In the genomic region with DNA sequence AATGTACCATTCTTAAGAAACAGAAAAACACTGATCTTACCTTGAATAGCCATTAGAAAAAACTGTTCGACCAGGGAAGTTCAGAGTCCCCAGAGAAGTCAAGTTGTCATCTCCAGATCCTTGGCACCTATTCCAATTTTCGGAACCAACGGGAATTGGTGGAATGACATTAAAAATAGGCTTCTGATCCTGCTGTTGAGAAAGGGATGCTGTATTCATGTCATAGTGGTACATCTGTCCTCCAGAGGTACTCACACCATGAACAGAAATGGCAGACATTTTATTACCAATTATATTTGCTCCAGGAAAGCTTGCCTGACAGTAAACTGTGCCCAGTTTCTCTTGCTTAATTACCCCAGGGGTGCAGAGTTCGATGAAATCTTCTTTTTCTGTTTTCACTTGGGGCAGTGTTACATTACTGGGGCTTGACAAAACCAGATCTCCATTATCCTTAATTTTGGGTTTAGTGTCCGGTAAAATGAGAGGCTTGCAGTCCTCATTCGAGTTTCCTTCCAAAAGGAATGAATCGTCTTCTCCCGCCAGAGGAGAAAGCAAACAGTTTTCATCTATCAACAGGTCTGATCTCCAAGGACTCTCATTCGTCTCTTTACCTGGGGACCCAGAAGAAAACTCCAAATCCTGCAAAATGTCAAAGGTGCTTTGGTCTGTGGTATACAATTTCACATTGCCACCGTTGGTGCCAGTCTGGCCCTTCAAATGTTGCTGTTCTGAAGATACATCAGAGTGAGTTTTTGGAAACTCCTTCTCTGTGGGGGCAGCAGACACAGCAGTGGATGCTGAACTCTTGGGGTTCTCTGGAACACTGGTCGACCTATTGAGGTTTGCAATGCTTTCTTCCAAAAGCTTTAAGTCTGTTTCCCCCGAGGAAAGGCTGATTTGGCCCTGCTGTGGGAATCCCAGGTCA, we compare ENCODE assay signal across 8 cellular contexts. TPM values are rescaled to one million over a fixed set of nuclear protein-coding genes. Genes with fewer than 3 reads are reported as not detected.
A peak's percentile ranks its signal among the peaks of the same experiment; 100 is the strongest.
DNase-seq lines count a peak whose midpoint lies in the region; ATAC-seq and TF ChIP-seq lines count a peak whose summit lies in the region.

No MANE protein-coding gene starts in this region.

- H3K27ac Mint-ChIP-seq in naive thymus-derived CD4-positive, alpha-beta T cell, result peak overlapping the region in 6 of 9 donors; percentile 9 to 72 (median 47)

- H3K36me3 ChIP-seq in BLaER1 (peaks cover 13% of the 10 kb centered on the region), IMR-90 (ENCODE audit: control insufficient read depth, insufficient read depth, low read length) (peaks cover 9% of the 10 kb centered on the region)
- H3K36me3 ChIP-seq in naive thymus-derived CD4-positive, alpha-beta T cell (ENCODE audit: control insufficient read depth in 2 of 3, insufficient read depth in 3 of 3, low read length in 3 of 3), result peaks cover 0 to 5% (median 0%) of the 10 kb centered on the region in 3 experiments

- DNase-seq in IMR-90 (no peak), cerebellar cortex (ENCODE audit: low spot score) (peak; percentile 42), NOMO-1 treated with DMSO at 0.1 percent for 48 hours (lab: John Stamatoyannopoulos, UW; ENCODE audit: unreplicated experiment) (no peak)
- no peak for DNase-seq in naive thymus-derived CD4-positive, alpha-beta T cell
- DNase-seq in stimulated activated CD4-positive, alpha-beta T cell treated with anti-CD3 and anti-CD28 coated beads, Interleukin-1b, Interleukin-23, amount 100 ng/mL, for 48 hours, result no peak
- no peak for DNase-seq in stimulated activated CD8-positive, alpha-beta memory T cell treated with anti-CD3 and anti-CD28 coated beads, Interleukin-4, amount 100 ng/mL, for 48 hours

- H3K27ac ChIP-seq in BLaER1, result peak overlapping the region; percentile 98
- H3K27ac ChIP-seq in IMR-90 (ENCODE audit: insufficient read depth, low read length), result peak overlapping the region; percentile 37
- H3K27ac ChIP-seq in naive thymus-derived CD4-positive, alpha-beta T cell (ENCODE audit: low read depth, low read length), result peak overlapping the region; percentile 12

- peak overlapping the region; percentile 43; the same call in 1 of the 2 replicates for H4K5ac ChIP-seq in IMR-90 (ENCODE audit: low read depth, low read length)

- CTCF ChIA-PET in IMR-90 (lab: Yijun Ruan, JAX), result no interaction called here
- CTCF ChIA-PET in naive thymus-derived CD4-positive, alpha-beta T cell (lab: Charles Lee), result interaction anchor here (1.5 kb wide), 1 partner anchor 8 kb away, joined by 8 read pairs; no protein-coding TSS in a partner anchor

- peaks cover 48 to 73% (median 64%) of the 10 kb centered on the region in 7 donors for H3K4me1 Mint-ChIP-seq in naive thymus-derived CD4-positive, alpha-beta T cell

- no peak for TF ChIP-seq POLR2A in IMR-90 (IDR thresholded peaks at IDR 0.05; ENCODE audit: low read depth, low read length)

- peaks cover 0 to 2% (median 0%) of the 10 kb centered on the region in 5 donors for H3K27me3 Mint-ChIP-seq in naive thymus-derived CD4-positive, alpha-beta T cell

- intact Hi-C loops in IMR-90 (cut with micrococcal nuclease), result loop anchor here (1.0 to 5.0 kb wide), 9 partner anchors 43 to 398 kb away; no protein-coding TSS in a partner anchor
- intact Hi-C loops in naive thymus-derived CD4-positive, alpha-beta T cell (cut with micrococcal nuclease), result loop anchor here (1.0 to 10.0 kb wide), 9 partner anchors 8 to 1785 kb away; partner anchors contain the start of gene DIAPH1 (in 1 of the 2)

- H2AK5ac ChIP-seq in IMR-90 (ENCODE audit: low read depth, low read length), result peak overlapping the region; percentile 13; the same call in 1 of the 2 replicates

- H3K9me3 Mint-ChIP-seq in naive thymus-derived CD4-positive, alpha-beta T cell, result peaks cover 0 to 2% (median 0%) of the 10 kb centered on the region in 11 donors

- POLR2A ChIA-PET in IMR-90 (lab: Charles Lee; ENCODE audit: unreplicated experiment), result no interaction called here
- POLR2A ChIA-PET in naive thymus-derived CD4-positive, alpha-beta T cell (lab: Charles Lee), result interaction anchor here (1.5 to 1.9 kb wide), 3 partner anchors 10 to 46 kb away, joined by 7 to 8 read pairs (median 7); no protein-coding TSS in a partner anchor

- no peak for TF ChIP-seq RAD21 in IMR-90 (IDR thresholded peaks at IDR 0.05; ENCODE audit: low read length)

- WGBS in IMR-90 (ENCODE audit: extremely low coverage in 2 of 2, insufficient read length in 1 of 2), 2 experiments, result 80% methylated on average over 1 of the region's 12 CpGs; no CpG with 5 or more reads in 1 of the 2 experiments

- peak overlapping the region; percentile 73 for H3K18ac ChIP-seq in IMR-90 (ENCODE audit: low read depth, low read length)

- H4K91ac ChIP-seq in IMR-90 (ENCODE audit: insufficient read depth, low read depth, low read length), result peak overlapping the region; percentile 25

- peak overlapping the region; percentile 9 for H2AFZ ChIP-seq in IMR-90 (replicated peaks; ENCODE audit: low read length, poor library complexity)

- peak overlapping the region; percentile 86 for H3K4me3 ChIP-seq in BLaER1
- peak overlapping the region; percentile 97 for H3K4me3 ChIP-seq in IMR-90 (ENCODE audit: insufficient read depth, low read depth, low read length)
- H3K4me3 ChIP-seq in naive thymus-derived CD4-positive, alpha-beta T cell (ENCODE audit: low read length), result peak overlapping the region; percentile 78

- H3K9me3 ChIP-seq in BLaER1 (no peaks in the 10 kb centered on the region), IMR-90 (ENCODE audit: control insufficient read depth, insufficient read depth, low read length) (no peaks in the 10 kb centered on the region)
- H3K9me3 ChIP-seq in naive thymus-derived CD4-positive, alpha-beta T cell (ENCODE audit: control insufficient read depth in 2 of 3, low read length in 3 of 3), result no peaks in the 10 kb centered on the region

- peak overlapping the region; percentile 10; the same call in 1 of the 3 replicates for H2BK15ac ChIP-seq in IMR-90 (ENCODE audit: low read depth, low read length)

- H3K56ac ChIP-seq in IMR-90 (ENCODE audit: extremely low read depth, insufficient read depth, low read length), result peak overlapping the region; percentile 20; the same call in 1 of the 2 replicates

- H3K79me1 ChIP-seq in IMR-90 (ENCODE audit: low read depth in 1 of 2, low read length in 2 of 2), result peaks cover 0 to 21% of the 10 kb centered on the region in 2 experiments; a peak in 2 of 4 replicates

- peak overlapping the region; percentile 50 for H3K14ac ChIP-seq in IMR-90 (replicated peaks; ENCODE audit: low read depth, low read length)

- H2BK120ac ChIP-seq in IMR-90 (ENCODE audit: low read depth, low read length), result peak overlapping the region; percentile 37; the same call in 1 of the 2 replicates

- no peaks in the 10 kb centered on the region for H3K9me1 ChIP-seq in IMR-90 (ENCODE audit: insufficient read depth, low read length)

- peak overlapping the region; percentile 66 for H2AK9ac ChIP-seq in IMR-90 (replicated peaks; ENCODE audit: low read depth, low read length, poor library complexity)

- peak overlapping the region; percentile 72 for H2BK5ac ChIP-seq in IMR-90 (ENCODE audit: low read depth, low read length, poor library complexity, severe bottlenecking)

- H3K4me3 Mint-ChIP-seq in naive thymus-derived CD4-positive, alpha-beta T cell, result peak overlapping the region; percentile 86 to 97 (median 94)

- no peak for TF ChIP-seq CTCF in IMR-90 (conservative IDR thresholded peaks at IDR 0.05; ENCODE audit: low read depth, low read length)

- H3K4me2 ChIP-seq in BLaER1, result peak overlapping the region; percentile 89
- peak overlapping the region; percentile 97 for H3K4me2 ChIP-seq in IMR-90 (ENCODE audit: low read depth, low read length)

- peaks cover 42% of the 10 kb centered on the region for H3K4me1 ChIP-seq in BLaER1
- peaks cover 4% of the 10 kb centered on the region for H3K4me1 ChIP-seq in IMR-90 (ENCODE audit: control insufficient read depth, insufficient read depth, low read length)
- H3K4me1 ChIP-seq in naive thymus-derived CD4-positive, alpha-beta T cell (ENCODE audit: control insufficient read depth in 2 of 2, insufficient read depth in 2 of 2, low read length in 2 of 2), result peaks cover 31 to 52% of the 10 kb centered on the region in 2 donors

- no peak overlapping the region for H2BK20ac ChIP-seq in IMR-90 (ENCODE audit: low read depth, low read length)

- BruUV-seq in IMR-90 (replicated peaks; lab: Mats Ljungman, UMichigan), result TSS peak; percentile 74

- peaks cover 81% of the 10 kb centered on the region for H4K20me1 ChIP-seq in BLaER1
- H4K20me1 ChIP-seq in IMR-90 (ENCODE audit: insufficient read depth, low read length), result peaks cover 51% of the 10 kb centered on the region; the same call in 1 of the 2 replicates

- H4K8ac ChIP-seq in IMR-90 (ENCODE audit: low read depth in 2 of 2, low read length in 2 of 2), result peak overlapping the region in 1 of 2 experiments; percentile 28; a peak in 1 of 4 replicates

- H3K4ac ChIP-seq in IMR-90 (ENCODE audit: low read depth, low read length), result peak overlapping the region; percentile 49

- peak overlapping the region; percentile 90 for H3K23ac ChIP-seq in IMR-90 (ENCODE audit: low read depth, low read length)

- peak overlapping the region; percentile 98 for H3K9ac ChIP-seq in BLaER1
- H3K9ac ChIP-seq in IMR-90 (ENCODE audit: low read depth, low read length), result peak overlapping the region; percentile 63

- H3K27me3 ChIP-seq in BLaER1 (peaks cover 10% of the 10 kb centered on the region; the same call in 1 of the 2 replicates), IMR-90 (ENCODE audit: control insufficient read depth, insufficient read depth, low read length) (no peaks in the 10 kb centered on the region)
- H3K27me3 ChIP-seq in naive thymus-derived CD4-positive, alpha-beta T cell (ENCODE audit: control insufficient read depth in 2 of 2, insufficient read depth in 2 of 2, low read length in 2 of 2), result no peaks in the 10 kb centered on the region

- H3K36me3 Mint-ChIP-seq in naive thymus-derived CD4-positive, alpha-beta T cell, result peaks cover 4 to 34% (median 26%) of the 10 kb centered on the region in 5 donors

- dilution Hi-C loops in IMR-90 (cut with HindIII; ENCODE audit: low sequenced_read_pairs, unreplicated experiment), result no loop called here

- in situ Hi-C loops in IMR-90 (cut with MboI; ENCODE audit: low sequenced_read_pairs), result loop anchor here (10.0 kb wide), 3 partner anchors 385 to 475 kb away; no protein-coding TSS in a partner anchor

- ATAC-seq in IMR-90 (ENCODE audit: low read depth) (no peak), HG02571 (IDR thresholded peaks at IDR 0.05; ENCODE audit: unreplicated experiment) (no peak)
- no peak for ATAC-seq in naive thymus-derived CD4-positive, alpha-beta T cell

TF ChIP-seq in IMR-90, 13 proteins besides CTCF, POLR2A, EP300 and RAD21 (continues in another document):
- TF ChIP-seq MAZ (IDR thresholded peaks at IDR 0.05; ENCODE audit: borderline replicate concordance, low read depth, low read length) (no peak), NFE2L2 (IDR thresholded peaks at IDR 0.05; ENCODE audit: low read depth, low read length) (no peak), MAFK (IDR thresholded peaks at IDR 0.05; ENCODE audit: low read depth, low read length) (no peak)

RNA-seq across cellular contexts. Expression of gene NR3C1, which starts 3.6 kb away (rescaled TPM):
- 62.8 and 77.4 TPM in 2 replicates for total RNA-seq in IMR-90 (2012; rRNA removed)
- 11.9 and 13.7 TPM in 2 replicates for polyA plus RNA-seq in IMR-90 (2012; rRNA removed)
- polyA plus RNA-seq in IMR-90 (2012; cell fraction: cytosol; rRNA removed), result 3.5 and 4.8 TPM in 2 replicates
- 2.3 and 15.5 TPM in 2 replicates for polyA plus RNA-seq in IMR-90 (2012; cell fraction: nucleus; rRNA removed; ENCODE audit: low replicate concordance)
- 100 to 1,000 TPM in 3 of 5 experiments, 10 to 100 TPM in 2; 68.0 to 140 (median 121) TPM for total RNA-seq in naive thymus-derived CD4-positive, alpha-beta T cell
- 10 to 100 TPM; 86.1 to 90.2 TPM for polyA plus RNA-seq in naive thymus-derived CD4-positive, alpha-beta T cell

Comparison
In these comparisons a context has a peak if more than half of its experiments do, and no peak if none do; other contexts are left out.
1. H3K27ac ChIP-seq: peak in every context shown above with its lines; median percentile 98 in BLaER1; 37 in IMR-90; 12 in naive thymus-derived CD4-positive, alpha-beta T cell.